ENCODE assay signal across 19 cellular contexts in the genomic region with DNA sequence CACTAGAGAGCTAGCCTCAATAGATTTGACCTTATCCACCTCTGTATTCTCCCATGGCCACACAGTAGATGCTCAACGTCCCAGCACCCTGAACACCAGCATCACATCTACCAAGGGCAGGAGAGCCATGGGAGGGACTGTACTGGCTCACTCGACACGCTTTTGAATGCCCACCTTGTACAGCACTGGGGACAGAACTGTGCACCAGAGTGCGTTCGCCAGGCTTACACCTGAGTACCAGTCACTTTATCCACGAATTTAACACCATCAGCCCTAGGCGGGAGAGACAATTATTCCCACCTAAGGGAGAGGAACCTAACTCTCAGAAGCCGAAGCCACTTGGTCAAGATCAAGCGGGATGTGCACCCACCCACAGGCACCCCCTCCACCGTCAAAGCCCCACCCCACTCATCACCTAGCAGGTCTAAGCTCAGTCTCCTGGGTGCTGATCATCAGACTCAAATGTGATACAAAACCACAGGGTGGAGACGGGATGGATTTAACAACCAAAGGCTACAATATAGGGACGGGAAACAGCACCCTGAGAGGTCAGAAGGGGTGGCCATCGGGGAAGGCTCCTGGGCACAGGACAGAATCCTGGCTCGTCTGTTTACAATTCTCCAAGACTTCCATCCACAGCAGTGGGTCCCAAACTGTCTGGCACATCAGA.
"Had no signal": no experiment of that assay in that cellular context is flagged by ENCODE, and none has a peak within 500 bp of the region (broad histone marks: within the 10 kb centered on the region; RNA-seq: fewer than 3 reads in every experiment).

No MANE protein-coding gene starts in this region.

- DNase-seq: activated CD4-positive, alpha-beta T cell treated with anti-CD3 and anti-CD28 coated beads, Interleukin-2, amount 50 U/mL, for 1 hour; activated CD4-positive, CD25-positive, alpha-beta regulatory T cell; activated gamma-delta T cell; anterior cingulate cortex; dermis blood vessel endothelial cell; effector memory CD4-positive, alpha-beta T cell; hypothalamus; left ventricle myocardium superior; small intestine; stimulated activated naive CD8-positive, alpha-beta T cell treated with anti-CD3 and anti-CD28 coated beads, Interleukin-15, amount 100 ng/mL, for 72 hours; transverse colon had no signal

- ATAC-seq: esophagus mucosa; left ventricle myocardium superior; pancreas; right lobe of liver; stimulated activated effector memory CD8-positive, alpha-beta T cell treated with anti-CD3 and anti-CD28 coated beads, Interleukin-12 subunit alpha, Interleukin-12 subunit beta, amount 100 ng/mL, for 72 hours; stimulated activated naive CD8-positive, alpha-beta T cell treated with anti-CD3 and anti-CD28 coated beads, Interleukin-15, amount 100 ng/mL, for 72 hours had no signal

- H3K27ac ChIP-seq: pancreas, right lobe of liver, transverse colon had no signal

- H3K4me3 Mint-ChIP-seq: activated naive CD4-positive, alpha-beta T cell treated with anti-CD3 and anti-CD28 coated beads, Interleukin-2, amount 50 U/mL, for 24 hours; brain; natural killer cell treated with Interleukin-12 subunit alpha and Interleukin-12 subunit beta and Interleukin-15 and Interleukin-18, amount 100 ng/mL, for 72 hours; stimulated activated effector memory CD8-positive, alpha-beta T cell treated with anti-CD3 and anti-CD28 coated beads, Interleukin-12 subunit alpha, Interleukin-12 subunit beta, amount 100 ng/mL, for 72 hours; stimulated activated naive CD8-positive, alpha-beta T cell treated with anti-CD3 and anti-CD28 coated beads, Interleukin-15, amount 100 ng/mL, for 72 hours; T-helper 1 cell treated with Interleukin-12 subunit alpha and Interleukin-12 subunit beta and Interleukin-4 antibody, amounts not matched to agents 30 μg/mL and 1 μg/mL, for 36 hours had no signal

- H3K27ac Mint-ChIP-seq: activated naive CD4-positive, alpha-beta T cell treated with anti-CD3 and anti-CD28 coated beads, Interleukin-2, amount 50 U/mL, for 24 hours; natural killer cell treated with Interleukin-12 subunit alpha and Interleukin-12 subunit beta and Interleukin-15 and Interleukin-18, amount 100 ng/mL, for 72 hours; stimulated activated effector memory CD8-positive, alpha-beta T cell treated with anti-CD3 and anti-CD28 coated beads, Interleukin-12 subunit alpha, Interleukin-12 subunit beta, amount 100 ng/mL, for 72 hours; stimulated activated naive CD8-positive, alpha-beta T cell treated with anti-CD3 and anti-CD28 coated beads, Interleukin-15, amount 100 ng/mL, for 72 hours; T-helper 1 cell treated with Interleukin-12 subunit alpha and Interleukin-12 subunit beta and Interleukin-4 antibody, amounts not matched to agents 30 μg/mL and 1 μg/mL, for 36 hours had no signal

- H3K27me3 Mint-ChIP-seq: activated naive CD4-positive, alpha-beta T cell treated with anti-CD3 and anti-CD28 coated beads, Interleukin-2, amount 50 U/mL, for 24 hours; stimulated activated naive CD8-positive, alpha-beta T cell treated with anti-CD3 and anti-CD28 coated beads, Interleukin-15, amount 100 ng/mL, for 72 hours had no signal

- H3K27me3 ChIP-seq: pancreas, right lobe of liver, transverse colon had no signal

- H3K36me3 Mint-ChIP-seq: activated naive CD4-positive, alpha-beta T cell treated with anti-CD3 and anti-CD28 coated beads, Interleukin-2, amount 50 U/mL, for 24 hours; brain; natural killer cell treated with Interleukin-12 subunit alpha and Interleukin-12 subunit beta and Interleukin-15 and Interleukin-18, amount 100 ng/mL, for 72 hours; stimulated activated effector memory CD8-positive, alpha-beta T cell treated with anti-CD3 and anti-CD28 coated beads, Interleukin-12 subunit alpha, Interleukin-12 subunit beta, amount 100 ng/mL, for 72 hours had no signal

- H3K9me3 Mint-ChIP-seq: activated naive CD4-positive, alpha-beta T cell treated with anti-CD3 and anti-CD28 coated beads, Interleukin-2, amount 50 U/mL, for 24 hours; natural killer cell treated with Interleukin-12 subunit alpha and Interleukin-12 subunit beta and Interleukin-15 and Interleukin-18, amount 100 ng/mL, for 72 hours; stimulated activated effector memory CD8-positive, alpha-beta T cell treated with anti-CD3 and anti-CD28 coated beads, Interleukin-12 subunit alpha, Interleukin-12 subunit beta, amount 100 ng/mL, for 72 hours; stimulated activated naive CD8-positive, alpha-beta T cell treated with anti-CD3 and anti-CD28 coated beads, Interleukin-15, amount 100 ng/mL, for 72 hours; T-helper 1 cell treated with Interleukin-12 subunit alpha and Interleukin-12 subunit beta and Interleukin-4 antibody, amounts not matched to agents 30 μg/mL and 1 μg/mL, for 36 hours had no signal

- H3K4me1 ChIP-seq: pancreas, right lobe of liver, transverse colon had no signal

- H3K4me3 ChIP-seq: pancreas, right lobe of liver, transverse colon had no signal

- H3K36me3 ChIP-seq: pancreas, right lobe of liver, transverse colon had no signal

- H3K4me1 Mint-ChIP-seq: activated naive CD4-positive, alpha-beta T cell treated with anti-CD3 and anti-CD28 coated beads, Interleukin-2, amount 50 U/mL, for 24 hours; stimulated activated effector memory CD8-positive, alpha-beta T cell treated with anti-CD3 and anti-CD28 coated beads, Interleukin-12 subunit alpha, Interleukin-12 subunit beta, amount 100 ng/mL, for 72 hours; stimulated activated naive CD8-positive, alpha-beta T cell treated with anti-CD3 and anti-CD28 coated beads, Interleukin-15, amount 100 ng/mL, for 72 hours had no signal

- H3K9me3 ChIP-seq: pancreas, right lobe of liver, transverse colon had no signal
